In the genomic region with DNA sequence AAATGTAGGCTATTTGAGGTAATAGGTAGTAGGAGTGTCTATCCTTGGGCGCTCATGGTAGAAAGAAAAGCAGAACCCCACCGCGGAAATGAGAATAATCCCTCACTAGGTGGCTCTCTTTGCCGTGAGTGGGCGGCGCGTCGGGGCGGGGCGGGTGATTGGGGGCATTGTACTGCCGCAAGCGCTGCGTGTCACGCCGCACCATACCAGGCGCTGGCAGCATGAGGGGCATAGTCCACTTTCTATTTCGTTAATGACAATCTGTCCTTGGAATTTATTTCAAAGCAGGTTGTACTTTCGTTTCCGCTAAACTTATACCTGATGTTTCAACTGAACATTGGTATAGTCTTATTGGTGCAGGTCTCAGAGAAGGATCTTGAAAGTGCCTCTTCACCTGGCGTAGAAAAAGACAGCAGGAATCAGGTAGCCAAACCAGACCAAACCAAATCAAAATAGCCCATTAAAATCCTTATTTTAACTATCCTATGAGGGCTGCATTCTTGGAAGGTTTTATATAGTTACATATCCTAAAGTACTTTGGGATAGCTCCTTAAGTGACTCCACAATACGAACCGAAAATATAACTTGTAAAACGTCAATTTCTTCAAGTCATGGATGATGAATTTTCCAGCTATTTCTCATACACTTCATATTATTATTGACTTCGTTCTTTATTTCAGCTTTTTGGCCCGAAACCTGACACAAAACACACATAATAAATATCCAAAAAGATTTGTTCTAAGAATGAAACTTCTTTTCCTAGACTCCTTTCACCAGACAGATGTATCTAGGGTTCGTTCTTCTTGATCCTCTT, we compare ENCODE assay signal across 8 cellular contexts. TPM values are rescaled to one million over a fixed set of nuclear protein-coding genes. Genes with fewer than 3 reads are reported as not detected.
A peak's percentile ranks its signal among the peaks of the same experiment; 100 is the strongest.
DNase-seq lines count a peak whose midpoint lies in the region; ATAC-seq and TF ChIP-seq lines count a peak whose summit lies in the region.

No MANE protein-coding gene starts in this region.

- intact Hi-C loops in Caco-2 (cut with micrococcal nuclease; ENCODE audit: unreplicated experiment) (loop anchor here (1.0 to 5.0 kb wide), 6 partner anchors 47 to 503 kb away; no protein-coding TSS in a partner anchor), PC-9 (cut with micrococcal nuclease; ENCODE audit: unreplicated experiment) (loop anchor here (2.0 to 5.0 kb wide), 8 partner anchors 72 to 503 kb away; partner anchors contain the start of genes ARPC5 and LAMC1), esophagus muscularis mucosa (cut with DNase I) (loop anchor here (5.0 kb wide), 3 partner anchors 72 to 188 kb away; no protein-coding TSS in a partner anchor)

- H3K9me3 Mint-ChIP-seq in Caco-2 (ENCODE audit: unreplicated experiment), result no peaks in the 10 kb centered on the region
- H3K9me3 Mint-ChIP-seq in activated T-cell treated with anti-CD3 and anti-CD28 coated beads, Interleukin-2, amount 50 U/mL, for 4 hours, result no peaks in the 10 kb centered on the region

- no peaks in the 10 kb centered on the region for H3K9me2 ChIP-seq in PC-9 (ENCODE audit: insufficient read depth)

- H3K27ac ChIP-seq in KMS-11, result peak overlapping the region; percentile 97
- peak overlapping the region; percentile 94 for H3K27ac ChIP-seq in PC-9
- peak overlapping the region; percentile 95 to 98 (median 96) for H3K27ac ChIP-seq in esophagus muscularis mucosa (replicated peaks in 1 of 4)

- H3K36me3 Mint-ChIP-seq in Caco-2 (ENCODE audit: insufficient read depth, unreplicated experiment), result peaks cover 28% of the 10 kb centered on the region
- H3K36me3 Mint-ChIP-seq in activated T-cell treated with anti-CD3 and anti-CD28 coated beads, Interleukin-2, amount 50 U/mL, for 4 hours (ENCODE audit: insufficient read depth), result peaks cover 7% of the 10 kb centered on the region

- under 1% methylated on average over 26 of the region's 26 CpGs for WGBS in esophagus muscularis mucosa

- H3K27ac Mint-ChIP-seq in Caco-2 (ENCODE audit: unreplicated experiment), result peak overlapping the region; percentile 100

- H3K79me2 ChIP-seq in KMS-11 (ENCODE audit: insufficient read depth, low read depth) (peaks cover 30% of the 10 kb centered on the region), PC-9 (ENCODE audit: low read depth) (peaks cover 31% of the 10 kb centered on the region)

- H3K36me3 ChIP-seq in Caco-2 (ENCODE audit: control insufficient read depth, insufficient read depth, low read length) (no peaks in the 10 kb centered on the region; the same call in 1 of the 2 replicates), KMS-11 (ENCODE audit: insufficient read depth) (no peaks in the 10 kb centered on the region), PC-9 (ENCODE audit: low read depth) (peaks cover 9% of the 10 kb centered on the region; the same call in 1 of the 2 replicates), esophagus muscularis mucosa (no peaks in the 10 kb centered on the region)

- H4K20me1 ChIP-seq in KMS-11 (ENCODE audit: insufficient read depth), result peaks cover 6% of the 10 kb centered on the region; the same call in 1 of the 2 replicates
- peaks cover 5% of the 10 kb centered on the region for H4K20me1 ChIP-seq in PC-9 (ENCODE audit: insufficient read depth)

- no peaks in the 10 kb centered on the region for H3K9me3 ChIP-seq in Caco-2
- no peaks in the 10 kb centered on the region for H3K9me3 ChIP-seq in PC-9 (ENCODE audit: insufficient read depth, low read depth)
- no peaks in the 10 kb centered on the region for H3K9me3 ChIP-seq in esophagus muscularis mucosa

- H2AFZ ChIP-seq in KMS-11 (ENCODE audit: low read depth) (peak overlapping the region; percentile 75), PC-9 (peak overlapping the region; percentile 84)

- peaks cover 21% of the 10 kb centered on the region for H3K4me1 Mint-ChIP-seq in Caco-2 (ENCODE audit: low read depth, unreplicated experiment)
- H3K4me1 Mint-ChIP-seq in activated T-cell treated with anti-CD3 and anti-CD28 coated beads, Interleukin-2, amount 50 U/mL, for 4 hours (ENCODE audit: low read depth), result peaks cover 35% of the 10 kb centered on the region

- BruUV-seq in Caco-2 (replicated peaks; lab: Mats Ljungman, UMichigan), result TSS peak; percentile 88
- TSS peak; percentile 71 for BruUV-seq in PC-9 (replicated peaks; lab: Mats Ljungman, UMichigan)

- TF ChIP-seq CTCF in Caco-2 (IDR thresholded peaks at IDR 0.05; ENCODE audit: insufficient read depth in 1 of 2, low read depth in 1 of 2, low read length in 1 of 2, severe bottlenecking in 1 of 2, unreplicated experiment in 1 of 2) (peak; percentile 24 to 63), KMS-11 (conservative IDR thresholded peaks at IDR 0.05; ENCODE audit: low read depth, low read length) (peak; percentile 64), PC-9 (conservative IDR thresholded peaks at IDR 0.05) (peak; percentile 59), esophagus muscularis mucosa (IDR thresholded peaks at IDR 0.05) (peak; percentile 60 to 72 (median 71))

- no peaks in the 10 kb centered on the region for H3K27me3 Mint-ChIP-seq in Caco-2 (ENCODE audit: insufficient read depth, unreplicated experiment)
- H3K27me3 Mint-ChIP-seq in activated T-cell treated with anti-CD3 and anti-CD28 coated beads, Interleukin-2, amount 50 U/mL, for 4 hours (ENCODE audit: low read depth), result no peaks in the 10 kb centered on the region

- POLR2A ChIA-PET in Caco-2 (lab: Charles Lee), result interaction anchor here (0.6 to 0.7 kb wide), 2 partner anchors 38 to 123 kb away, joined by 5 to 6 read pairs; no protein-coding TSS in a partner anchor
- POLR2A ChIA-PET in PC-9 (lab: Charles Lee; ENCODE audit: unreplicated experiment), result interaction anchor here (0.6 kb wide), 1 partner anchor 169 kb away, joined by 8 read pairs; no protein-coding TSS in a partner anchor

- peak; percentile 36 for ATAC-seq in GM21529 (IDR thresholded peaks at IDR 0.05; ENCODE audit: unreplicated experiment)
- ATAC-seq in activated T-cell treated with anti-CD3 and anti-CD28 coated beads, Interleukin-2, amount 50 U/mL, for 4 hours, result peak; percentile 30 to 35

- CTCF ChIA-PET in Caco-2 (lab: Charles Lee) (interaction anchor here (0.6 kb wide), 1 partner anchor 87 kb away, joined by 3 read pairs; no protein-coding TSS in a partner anchor), PC-9 (lab: Charles Lee) (no interaction called here)

- DNase-seq in Caco-2 (peak; percentile 89), PC-9 (peak; percentile 77 to 80), esophagus muscularis mucosa (ENCODE audit: extremely low spot score) (peak; percentile 95), myocyte (ENCODE audit: low read depth) (peak; percentile 84)
- peak; percentile 92 for DNase-seq in activated T-cell treated with anti-CD3 and anti-CD28 coated beads, Interleukin-2, amount 50 U/mL, for 4 hours
- peak; percentile 77 to 89 for DNase-seq in stimulated activated CD8-positive, alpha-beta memory T cell treated with anti-CD3 and anti-CD28 coated beads, Interleukin-7, amount 100 ng/mL, for 48 hours (ENCODE audit: extremely low read depth in 1 of 2, low read depth in 1 of 2)

- H3K4me1 ChIP-seq in Caco-2 (peaks cover 17% of the 10 kb centered on the region; the same call in 1 of the 2 replicates), KMS-11 (ENCODE audit: low read depth, poor library complexity, severe bottlenecking) (peaks cover 31% of the 10 kb centered on the region), PC-9 (replicated peaks; ENCODE audit: insufficient read depth) (peaks cover 55% of the 10 kb centered on the region), esophagus muscularis mucosa (peaks cover 24 to 32% (median 28%) of the 10 kb centered on the region in 4 donors)

- H3F3A ChIP-seq in PC-9 (ENCODE audit: insufficient read depth, low read depth), result peaks cover 43% of the 10 kb centered on the region

- H3K4me3 Mint-ChIP-seq in Caco-2 (ENCODE audit: unreplicated experiment), result peak overlapping the region; percentile 97
- H3K4me3 Mint-ChIP-seq in activated T-cell treated with anti-CD3 and anti-CD28 coated beads, Interleukin-2, amount 50 U/mL, for 4 hours, result peak overlapping the region; percentile 89

- TF ChIP-seq POLR2A in esophagus muscularis mucosa (IDR thresholded peaks at IDR 0.05; ENCODE audit: low read depth), result no peak

- H3K4me3 ChIP-seq in Caco-2 (ENCODE audit: low read depth, low read length) (peak overlapping the region; percentile 87), KMS-11 (IDR thresholded peaks at IDR 0.05; ENCODE audit: insufficient read depth, low read depth, low read length) (peak overlapping the region; percentile 79), PC-9 (peak overlapping the region; percentile 82), esophagus muscularis mucosa (peak overlapping the region; percentile 90 to 98 (median 94))

- H3K4me2 ChIP-seq in KMS-11 (peak overlapping the region; percentile 93), PC-9 (peak overlapping the region; percentile 81)

- H3K27me3 ChIP-seq in Caco-2 (replicated peaks; ENCODE audit: control insufficient read depth, insufficient read depth, low read length) (no peaks in the 10 kb centered on the region), KMS-11 (ENCODE audit: insufficient read depth, low read depth) (no peaks in the 10 kb centered on the region), PC-9 (ENCODE audit: insufficient read depth, low read depth) (no peaks in the 10 kb centered on the region), esophagus muscularis mucosa (no peaks in the 10 kb centered on the region)

- H3K9ac ChIP-seq in KMS-11, result peak overlapping the region; percentile 92

- no peak for TF ChIP-seq EP300 in esophagus muscularis mucosa (IDR thresholded peaks at IDR 0.05)

RNA-seq across cellular contexts. Expression of gene SMG7, which starts 1.9 kb away (rescaled TPM):
- total RNA-seq in Caco-2 (2022) (57.8 and 60.2 TPM in 2 replicates), PC-9 (2021) (56.0 and 72.9 TPM in 2 replicates), esophagus muscularis mucosa (10 to 100 TPM; 27.7 to 34.7 (median 32.7) TPM), myocyte (20.0 and 24.0 TPM in 2 replicates)
- 10 to 100 TPM; 69.0 to 74.3 (median 70.3) TPM for total RNA-seq in activated T-cell treated with anti-CD3 and anti-CD28 coated beads, Interleukin-2, amount 50 U/mL, for 4 hours
- polyA plus RNA-seq in myocyte (2012), result 23.4 TPM

RNA-seq across cellular contexts. Expression of gene NMNAT2, which starts 52.2 kb away (rescaled TPM):
- total RNA-seq in Caco-2 (2022), result 16.4 and 20.1 TPM in 2 replicates
- 22.5 and 29.2 TPM in 2 replicates for total RNA-seq in PC-9 (2021)
- not detected for total RNA-seq in activated T-cell treated with anti-CD3 and anti-CD28 coated beads, Interleukin-2, amount 50 U/mL, for 4 hours
- 1 to 10 TPM; 1.7 to 2.8 (median 2.4) TPM for total RNA-seq in esophagus muscularis mucosa
- 5.3 and 7.8 TPM in 2 replicates for total RNA-seq in myocyte
- polyA plus RNA-seq in myocyte (2012), result 5.1 TPM

Comparison
In these comparisons a context has a peak if more than half of its experiments do, and no peak if none do; other contexts are left out.
1. Peak in every context shown above with its lines: DNase-seq, ATAC-seq, H3K4me3 ChIP-seq and H3K27ac ChIP-seq.